27 cellular contexts compared by ENCODE assay signal in the genomic region with DNA sequence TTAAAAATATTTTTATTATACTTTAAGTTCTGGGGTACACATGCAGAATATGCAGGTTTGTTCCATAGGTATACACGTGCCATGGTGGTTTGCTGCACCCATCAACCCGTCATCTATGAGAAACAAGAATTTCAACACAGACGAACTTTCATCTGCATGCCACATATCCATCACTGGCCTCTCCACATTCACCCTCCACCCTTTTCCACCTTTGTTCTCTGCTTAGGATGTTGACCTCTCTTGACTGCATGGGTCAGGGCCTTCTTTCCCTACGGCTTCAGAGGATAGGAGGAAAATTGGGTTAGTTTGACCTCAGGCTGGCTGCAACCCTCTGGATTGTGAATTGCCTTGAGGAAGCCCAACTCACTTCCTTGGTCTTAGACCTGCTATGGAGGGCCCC.
"Had no signal": no experiment of that assay in that cellular context is flagged by ENCODE, and none has a peak within 500 bp of the region (broad histone marks: within the 10 kb centered on the region; RNA-seq: fewer than 3 reads in every experiment).

No MANE protein-coding gene starts in this region.

- H3K36me3 Mint-ChIP-seq: immature natural killer cell; naive thymus-derived CD4-positive, alpha-beta T cell; natural killer cell had no signal

- H3K27me3 ChIP-seq: colonic mucosa, esophagus squamous epithelium, gastroesophageal sphincter, heart left ventricle, hepatocyte had no signal

- H3K27ac Mint-ChIP-seq: effector memory CD8-positive, alpha-beta T cell; endodermal cell; immature natural killer cell; natural killer cell had no signal

- H3K4me1 ChIP-seq: colonic mucosa had no signal

- H3K9me3 Mint-ChIP-seq: effector memory CD8-positive, alpha-beta T cell; endodermal cell; immature natural killer cell; natural killer cell had no signal

- H3K27ac ChIP-seq: colonic mucosa, epithelial cell of prostate, esophagus squamous epithelium, heart left ventricle, hepatocyte, left ventricle myocardium inferior, lower lobe of right lung had no signal

- H3K4me3 Mint-ChIP-seq: dendritic cell treated with granulocyte-macrophage colony-stimulating factor and Interleukin-4, amounts not matched to agents 40 ng/mL and 50 ng/mL, for 4 days; effector memory CD8-positive, alpha-beta T cell; endodermal cell; immature natural killer cell; naive thymus-derived CD4-positive, alpha-beta T cell; natural killer cell had no signal

- H3K9me3 ChIP-seq: colonic mucosa, esophagus squamous epithelium, gastroesophageal sphincter, left ventricle myocardium inferior, lower lobe of right lung had no signal

- DNase-seq: colonic mucosa; cortex of kidney; effector CD8-positive, alpha-beta T cell; effector memory CD8-positive, alpha-beta T cell; endodermal cell; erythroblast; esophagus squamous epithelium; foreskin fibroblast; heart left ventricle; hypothalamus; immature natural killer cell; islet precursor cell; kidney; kidney glomerular epithelial cell; left colon; left ventricle myocardium inferior; lower lobe of right lung; mesendoderm; midbrain; naive thymus-derived CD4-positive, alpha-beta T cell; natural killer cell had no signal

- H3K36me3 ChIP-seq: colonic mucosa, esophagus squamous epithelium, gastroesophageal sphincter, heart left ventricle, left ventricle myocardium inferior, lower lobe of right lung had no signal

- ATAC-seq: effector memory CD8-positive, alpha-beta T cell; esophagus mucosa; gastroesophageal sphincter; heart left ventricle; left colon; left lobe of liver; lower lobe of right lung; naive thymus-derived CD4-positive, alpha-beta T cell; natural killer cell had no signal

- H3K4me3 ChIP-seq: colonic mucosa, esophagus squamous epithelium, gastroesophageal sphincter, heart left ventricle, hepatocyte, left ventricle myocardium inferior, lower lobe of right lung had no signal
